ENCODE assay signal across 27 cellular contexts in genomic region chr6:141701732-141702131, GRCh38.
"Had no signal": no experiment of that assay in that cellular context is flagged by ENCODE, and none has a peak within 500 bp of the region (broad histone marks: within the 10 kb centered on the region; RNA-seq: fewer than 3 reads in every experiment).

No MANE protein-coding gene starts in this region.

- H3K27ac ChIP-seq: colonic mucosa, epithelial cell of prostate, esophagus squamous epithelium, gastrocnemius medialis, heart right ventricle, left lung, lower lobe of right lung had no signal

- H3K27me3 ChIP-seq: colonic mucosa, esophagus squamous epithelium, gastrocnemius medialis, heart right ventricle, left lung had no signal

- H3K27me3 Mint-ChIP-seq: dendritic cell treated with granulocyte-macrophage colony-stimulating factor and Interleukin-4, amounts not matched to agents 40 ng/mL and 50 ng/mL, for 4 days; effector memory CD8-positive, alpha-beta T cell had no signal

- DNase-seq: colonic mucosa; cortex of kidney; effector CD8-positive, alpha-beta T cell; effector memory CD8-positive, alpha-beta T cell; endodermal cell; erythroblast; esophagus squamous epithelium; foreskin fibroblast; foreskin melanocyte; gastrocnemius medialis; glutamatergic neuron; head of caudate nucleus; heart right ventricle; hippocampal formation; left cardiac atrium; left lung; left ventricle myocardium superior; lower lobe of right lung; mesenchymal stem cell; mucosa of descending colon had no signal

- H3K4me3 Mint-ChIP-seq: dendritic cell treated with granulocyte-macrophage colony-stimulating factor and Interleukin-4, amounts not matched to agents 40 ng/mL and 50 ng/mL, for 4 days; effector memory CD8-positive, alpha-beta T cell; endodermal cell; mesothelial cell of epicardium had no signal

- H3K9me3 Mint-ChIP-seq: effector memory CD8-positive, alpha-beta T cell; endodermal cell had no signal

- ATAC-seq: effector memory CD8-positive, alpha-beta T cell; esophagus mucosa; gastrocnemius medialis; heart right ventricle; left cardiac atrium; left lung; left ventricle myocardium superior; lower lobe of right lung; mucosa of descending colon had no signal

- FAIRE-seq: endometrium, islet of Langerhans, keratinocyte had no signal

- H3K36me3 Mint-ChIP-seq: mesothelial cell of epicardium had no signal

- H3K4me3 ChIP-seq: colonic mucosa, esophagus squamous epithelium, gastrocnemius medialis, heart right ventricle, left lung, lower lobe of right lung, mucosa of descending colon had no signal

- H3K4me1 ChIP-seq: colonic mucosa, esophagus squamous epithelium, gastrocnemius medialis, heart right ventricle, left lung, lower lobe of right lung had no signal

- H3K36me3 ChIP-seq: colonic mucosa, esophagus squamous epithelium, gastrocnemius medialis, heart right ventricle, left lung, lower lobe of right lung had no signal

- H3K27ac Mint-ChIP-seq: dendritic cell treated with granulocyte-macrophage colony-stimulating factor and Interleukin-4, amounts not matched to agents 40 ng/mL and 50 ng/mL, for 4 days; effector memory CD8-positive, alpha-beta T cell; endodermal cell; mesothelial cell of epicardium had no signal

- H3K9me3 ChIP-seq: colonic mucosa, esophagus squamous epithelium, gastrocnemius medialis, left lung, lower lobe of right lung, mucosa of descending colon had no signal
